Comparison of ENCODE assay signal across 8 cellular contexts in the genomic region with DNA sequence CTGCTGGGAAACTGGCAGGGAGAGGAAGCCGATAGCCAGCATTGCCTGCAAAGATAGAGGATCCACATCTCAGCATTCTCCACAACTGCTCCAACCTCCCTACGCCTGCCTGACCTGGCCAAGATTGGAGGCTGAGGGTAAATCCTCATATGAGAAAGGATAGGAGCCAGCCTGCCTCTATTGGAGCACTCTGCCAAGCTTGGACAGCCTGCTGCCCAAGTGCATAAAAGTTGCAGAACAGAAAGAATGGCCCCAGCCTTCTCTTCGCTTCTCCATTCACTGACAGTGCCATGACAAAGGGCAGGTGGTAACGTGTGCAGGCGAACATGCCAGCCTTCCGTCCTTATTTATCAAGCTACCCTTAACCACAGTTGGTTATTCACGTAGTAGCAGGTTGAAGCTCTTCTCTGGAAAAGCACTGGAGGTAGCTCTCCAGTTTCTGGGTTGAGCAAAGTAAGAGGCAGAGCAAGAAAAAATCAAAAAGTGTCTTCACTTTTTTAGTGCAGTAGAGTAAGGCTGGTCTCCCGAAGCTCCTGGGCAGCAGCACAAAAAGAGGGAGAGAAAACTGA. TPM values are rescaled to one million over a fixed set of nuclear protein-coding genes. Genes with fewer than 3 reads are reported as not detected.
DNase-seq lines count a peak whose midpoint lies in the region; ATAC-seq and TF ChIP-seq lines count a peak whose summit lies in the region.

No MANE protein-coding gene starts in this region.

- peaks cover 2% of the 10 kb centered on the region for H3K79me1 ChIP-seq in mesendoderm (ENCODE audit: low read length)

- TF ChIP-seq EP300 in upper lobe of left lung (IDR thresholded peaks at IDR 0.05): no peak

- H3K4me2 ChIP-seq in mesendoderm (ENCODE audit: low read length): no peak overlapping the region

- peaks cover 82% of the 10 kb centered on the region for H3K4me1 Mint-ChIP-seq in activated T-helper 1 cell treated with anti-CD3 and anti-CD28 coated beads, Interleukin-12 subunit alpha, Interleukin-12 subunit beta, Interleukin-2, Interleukin-4 antibody, amounts not matched to agents 30 ng/mL and 10 ng/mL and 1 ng/mL, durations not matched to agents 14 hours and 24 hours and 36 hours (ENCODE audit: low read depth)

- peaks cover 2% of the 10 kb centered on the region for H3K27me3 Mint-ChIP-seq in activated T-helper 1 cell treated with anti-CD3 and anti-CD28 coated beads, Interleukin-12 subunit alpha, Interleukin-12 subunit beta, Interleukin-2, Interleukin-4 antibody, amounts not matched to agents 30 ng/mL and 10 ng/mL and 1 ng/mL, durations not matched to agents 14 hours and 24 hours and 36 hours (ENCODE audit: insufficient read depth)

- ATAC-seq in heart left ventricle: no peak
- ATAC-seq in left cardiac atrium: no peak
- no peak for ATAC-seq in upper lobe of left lung (ENCODE audit: low FRiP score in 2 of 2)
- no peak for ATAC-seq in left colon

- DNase-seq in heart left ventricle (no peak), left cardiac atrium (no peak), mesendoderm (no peak), upper lobe of left lung (no peak), GM03348 (ENCODE audit: low spot score) (no peak), HEK293T (ENCODE audit: extremely low spot score) (no peak), left colon (no peak)
- DNase-seq in activated T-helper 1 cell treated with anti-CD3 and anti-CD28 coated beads, Interleukin-12 subunit alpha, Interleukin-12 subunit beta, Interleukin-2, Interleukin-4 antibody, amounts not matched to agents 30 ng/mL and 10 ng/mL and 1 ng/mL, durations not matched to agents 14 hours and 24 hours and 36 hours (ENCODE audit: low spot score): no peak

- H3K9me3 ChIP-seq in heart left ventricle (no peaks in the 10 kb centered on the region), upper lobe of left lung (no peaks in the 10 kb centered on the region)

- peak overlapping the region; percentile 56 for H3K4me3 Mint-ChIP-seq in activated T-helper 1 cell treated with anti-CD3 and anti-CD28 coated beads, Interleukin-12 subunit alpha, Interleukin-12 subunit beta, Interleukin-2, Interleukin-4 antibody, amounts not matched to agents 30 ng/mL and 10 ng/mL and 1 ng/mL, durations not matched to agents 14 hours and 24 hours and 36 hours

- H4K5ac ChIP-seq in mesendoderm (ENCODE audit: low read length): no peak overlapping the region

- WGBS in heart left ventricle, 4 donors: 48 to 58% (median 55%) methylated on average over 7 to 8 of the region's 8 CpGs
- WGBS in mesendoderm (ENCODE audit: extremely low coverage, insufficient coverage, low lambda C conversion rate): no CpG with 5 or more reads among the region's 8 CpGs
- 64 to 68% methylated on average over 7 to 8 of the region's 8 CpGs for WGBS in upper lobe of left lung, 2 donors

- peak overlapping the region; percentile 87 for H3K27ac Mint-ChIP-seq in activated T-helper 1 cell treated with anti-CD3 and anti-CD28 coated beads, Interleukin-12 subunit alpha, Interleukin-12 subunit beta, Interleukin-2, Interleukin-4 antibody, amounts not matched to agents 30 ng/mL and 10 ng/mL and 1 ng/mL, durations not matched to agents 14 hours and 24 hours and 36 hours

- H2AK5ac ChIP-seq in mesendoderm (ENCODE audit: low read length): no peak overlapping the region

- H3K9me3 Mint-ChIP-seq in activated T-helper 1 cell treated with anti-CD3 and anti-CD28 coated beads, Interleukin-12 subunit alpha, Interleukin-12 subunit beta, Interleukin-2, Interleukin-4 antibody, amounts not matched to agents 30 ng/mL and 10 ng/mL and 1 ng/mL, durations not matched to agents 14 hours and 24 hours and 36 hours: no peaks in the 10 kb centered on the region

- POLR2A ChIA-PET in HEK293T (lab: Yijun Ruan, JAX): interaction anchor here (0.6 to 4.8 kb wide), 10 partner anchors 12 to 465 kb away, joined by 3 to 32 read pairs (median 4); partner anchors contain the start of genes BUB1B and RPUSD2

- H4K8ac ChIP-seq in mesendoderm (ENCODE audit: low read depth, low read length): no peak overlapping the region

- CTCF ChIA-PET in HEK293T (lab: Yijun Ruan, JAX): interaction anchor here (0.7 to 5.3 kb wide), 19 partner anchors 8 to 170 kb away, joined by 3 to 34 read pairs (median 4); no protein-coding TSS in a partner anchor

- H3K36me3 ChIP-seq in heart left ventricle (no peaks in the 10 kb centered on the region), mesendoderm (ENCODE audit: control insufficient read depth, insufficient read depth, low read length) (peaks cover 2% of the 10 kb centered on the region), upper lobe of left lung (no peaks in the 10 kb centered on the region)

- TF ChIP-seq CTCF in heart left ventricle (IDR thresholded peaks at IDR 0.05): no peak
- TF ChIP-seq CTCF in upper lobe of left lung (IDR thresholded peaks at IDR 0.05): no peak

- H3K23ac ChIP-seq in mesendoderm (ENCODE audit: low read length): no peak overlapping the region

- H3K9ac ChIP-seq in mesendoderm (ENCODE audit: low read length): peak overlapping the region; percentile 0

- no peak overlapping the region for H2BK15ac ChIP-seq in mesendoderm (replicated peaks; ENCODE audit: low read depth)

- no peak overlapping the region for H2BK5ac ChIP-seq in mesendoderm (ENCODE audit: low read length)

- intact Hi-C loops in heart left ventricle (cut with DNase I): loop anchor here in 6 of 10 donors (1.0 to 10.0 kb wide), 7 partner anchors 37 to 320 kb away; partner anchors contain the start of gene FSIP1 (in 2 of the 6)
- intact Hi-C loops in left cardiac atrium (cut with DNase I): loop anchor here in 1 of 2 donors (5.0 to 10.0 kb wide), 2 partner anchors 37 to 60 kb away; partner anchors contain the start of gene BUB1B
- intact Hi-C loops in activated T-helper 1 cell treated with anti-CD3 and anti-CD28 coated beads, Interleukin-12 subunit alpha, Interleukin-12 subunit beta, Interleukin-2, Interleukin-4 antibody, amounts not matched to agents 30 ng/mL and 10 ng/mL and 1 ng/mL, durations not matched to agents 14 hours and 24 hours and 36 hours (cut with micrococcal nuclease): loop anchor here (10.0 kb wide), 1 partner anchor 1420 kb away; no protein-coding TSS in a partner anchor
- intact Hi-C loops in left colon (cut with DNase I, micrococcal nuclease): no loop called here

- H3K27ac ChIP-seq in heart left ventricle: peak overlapping the region in 9 of 12 donors; percentile 19 to 94 (median 88)
- H3K27ac ChIP-seq in mesendoderm (ENCODE audit: low read depth, low read length): no peak overlapping the region
- H3K27ac ChIP-seq in upper lobe of left lung: peak overlapping the region; percentile 86 to 93 (median 92)

- H3K4me1 ChIP-seq in heart left ventricle (peaks cover 4 to 88% (median 77%) of the 10 kb centered on the region in 12 donors), mesendoderm (ENCODE audit: control insufficient read depth, low read depth, low read length) (peaks cover 43% of the 10 kb centered on the region), upper lobe of left lung (peaks cover 89 to 92% (median 90%) of the 10 kb centered on the region in 4 donors)

- peaks cover 18% of the 10 kb centered on the region for H3K36me3 Mint-ChIP-seq in activated T-helper 1 cell treated with anti-CD3 and anti-CD28 coated beads, Interleukin-12 subunit alpha, Interleukin-12 subunit beta, Interleukin-2, Interleukin-4 antibody, amounts not matched to agents 30 ng/mL and 10 ng/mL and 1 ng/mL, durations not matched to agents 14 hours and 24 hours and 36 hours (ENCODE audit: low read depth)

- H3K56ac ChIP-seq in mesendoderm (ENCODE audit: low read length): peak overlapping the region; percentile 45

- H3K27me3 ChIP-seq in heart left ventricle: no peaks in the 10 kb centered on the region
- H3K27me3 ChIP-seq in mesendoderm (ENCODE audit: insufficient read depth, low read length, poor library complexity): no peaks in the 10 kb centered on the region
- no peaks in the 10 kb centered on the region for H3K27me3 ChIP-seq in upper lobe of left lung

- H3K4ac ChIP-seq in mesendoderm (ENCODE audit: low read depth, low read length): no peak overlapping the region

- H3K4me3 ChIP-seq in heart left ventricle (peak overlapping the region in 5 of 12 donors; percentile 6 to 35 (median 19)), mesendoderm (ENCODE audit: low read length) (no peak overlapping the region), upper lobe of left lung (peak overlapping the region in 1 of 4 donors; percentile 11)

- H2BK120ac ChIP-seq in mesendoderm (ENCODE audit: low read depth, low read length): no peak overlapping the region

- H3K79me2 ChIP-seq in mesendoderm (ENCODE audit: control insufficient read depth, insufficient read depth, low read length): no peaks in the 10 kb centered on the region

- H3K18ac ChIP-seq in mesendoderm (ENCODE audit: low read length): peak overlapping the region; percentile 31

- TF ChIP-seq POLR2A in heart left ventricle (IDR thresholded peaks at IDR 0.05): no peak
- no peak for TF ChIP-seq POLR2A in upper lobe of left lung (IDR thresholded peaks at IDR 0.05)

TF ChIP-seq in HEK293T, 16 proteins besides CTCF, POLR2A, EP300 and RAD21:
- no peak for TF ChIP-seq NFRKB (IDR thresholded peaks at IDR 0.05)
TF ChIP-seq in HEK293T: peak in this region for 0.

RNA-seq across cellular contexts. Expression of gene BMF, which starts 4.3 kb away (rescaled TPM):
- total RNA-seq in heart left ventricle (10 to 100 TPM in 2 of 9 donors, 1 to 10 TPM in 7; 1.2 to 12.9 (median 3.5) TPM), left cardiac atrium (1 to 10 TPM; 1.9 to 5.0 TPM), upper lobe of left lung (100 to 1,000 TPM in 1 of 6 donors, 10 to 100 TPM in 4, 1 to 10 TPM in 1; 9.9 to 118 (median 26.2) TPM), left colon (10 to 100 TPM in 1 of 2 donors, 1 to 10 TPM in 1; 7.0 to 25.4 TPM)
- polyA plus RNA-seq in heart left ventricle: 1 to 10 TPM; 2.5 to 2.9 TPM
- total RNA-seq in activated T-helper 1 cell treated with anti-CD3 and anti-CD28 coated beads, Interleukin-12 subunit alpha, Interleukin-12 subunit beta, Interleukin-2, Interleukin-4 antibody, amounts not matched to agents 30 ng/mL and 10 ng/mL and 1 ng/mL, durations not matched to agents 14 hours and 24 hours and 36 hours: 10.1 and 16.5 TPM in 2 replicates
- 5.7 TPM for polyA plus RNA-seq in mesendoderm (2013, experiment 1 of 2)
- 5.5 TPM for polyA plus RNA-seq in mesendoderm (2013, experiment 2 of 2)

RNA-seq across cellular contexts. Expression of gene BUB1B, which starts 56.5 kb away (rescaled TPM):
- 1 to 10 TPM in 4 of 9 donors, under 1 TPM in 4, not detected in 1; 0.46 to 6.4 (median 1.2) TPM for total RNA-seq in heart left ventricle
- polyA plus RNA-seq in heart left ventricle: under 1 TPM; 0.11 to 0.14 TPM
- 1 to 10 TPM in 1 of 2 donors, under 1 TPM in 1; 0.71 to 1.3 TPM for total RNA-seq in left cardiac atrium
- 71.0 and 76.1 TPM in 2 replicates for total RNA-seq in activated T-helper 1 cell treated with anti-CD3 and anti-CD28 coated beads, Interleukin-12 subunit alpha, Interleukin-12 subunit beta, Interleukin-2, Interleukin-4 antibody, amounts not matched to agents 30 ng/mL and 10 ng/mL and 1 ng/mL, durations not matched to agents 14 hours and 24 hours and 36 hours
- 65.1 TPM for polyA plus RNA-seq in mesendoderm (2013, experiment 1 of 2)
- polyA plus RNA-seq in mesendoderm (2013, experiment 2 of 2): 67.5 TPM
- total RNA-seq in upper lobe of left lung: 10 to 100 TPM in 1 of 6 donors, 1 to 10 TPM in 3, under 1 TPM in 1, not detected in 1; 0.79 to 12.1 (median 2.7) TPM
- 10 to 100 TPM in 1 of 2 donors, 1 to 10 TPM in 1; 2.9 to 10.4 TPM for total RNA-seq in left colon

Comparison
In these comparisons a context has a peak if more than half of its experiments do, and no peak if none do; other contexts are left out.
1. intact Hi-C loops: an anchor here in heart left ventricle (1.0 to 10.0 kb wide) and activated T-helper 1 cell treated with anti-CD3 and anti-CD28 coated beads, Interleukin-12 subunit alpha, Interleukin-12 subunit beta, Interleukin-2, Interleukin-4 antibody, amounts not matched to agents 30 ng/mL and 10 ng/mL and 1 ng/mL, durations not matched to agents 14 hours and 24 hours and 36 hours (10.0 kb wide); none called in left colon.